9 cellular contexts compared by ENCODE assay signal in genomic region chr9:93223241-93224180, GRCh38. TPM values are rescaled to one million over a fixed set of nuclear protein-coding genes. Genes with fewer than 3 reads are reported as not detected.
DNase-seq lines count a peak whose midpoint lies in the region; ATAC-seq and TF ChIP-seq lines count a peak whose summit lies in the region.
"Had no signal": no experiment of that assay in that cellular context is flagged by ENCODE, and none has a peak within 500 bp of the region (broad histone marks: within the 10 kb centered on the region; RNA-seq: fewer than 3 reads in every experiment).

No MANE protein-coding gene starts in this region.

- H3K79me2 ChIP-seq in HCT116 (ENCODE audit: insufficient read depth, low read length) (peaks cover 14% of the 10 kb centered on the region), SK-N-SH (ENCODE audit: insufficient read depth) (no peaks in the 10 kb centered on the region)

- no peaks in the 10 kb centered on the region for H3F3A ChIP-seq in SK-N-SH (replicated peaks; ENCODE audit: insufficient read depth)

- ATAC-seq in HCT116 (peak; percentile 86), heart left ventricle (peak; percentile 70 to 77 (median 74)), HG03469 (IDR thresholded peaks at IDR 0.05; ENCODE audit: unreplicated experiment) (no peak)

- no peak for TF ChIP-seq RAD21 in HCT116 (IDR thresholded peaks at IDR 0.05; ENCODE audit: low read depth)
- no peak for TF ChIP-seq RAD21 in SK-N-SH (IDR thresholded peaks at IDR 0.05; ENCODE audit: low read length)

- BruUV-seq in HCT116 (replicated peaks; lab: Mats Ljungman, UMichigan) = no TSS peak

- TF ChIP-seq POLR2A in HCT116 (IDR thresholded peaks at IDR 0.05; ENCODE audit: borderline replicate concordance, extremely low read depth, insufficient read depth, insufficient read length) = no peak
- TF ChIP-seq POLR2A in heart left ventricle (IDR thresholded peaks at IDR 0.05) = no peak
- TF ChIP-seq POLR2A in stomach (IDR thresholded peaks at IDR 0.05) = no peak

- H3K9ac ChIP-seq in HCT116 (ENCODE audit: low read length) = peak overlapping the region; percentile 39
- no peak overlapping the region for H3K9ac ChIP-seq in SK-N-SH

- WGBS in SK-N-SH (ENCODE audit: low lambda C conversion rate) = 39% methylated on average over 11 of the region's 16 CpGs
- 32 to 45% (median 39%) methylated on average over 15 to 16 of the region's 16 CpGs for WGBS in heart left ventricle, 4 donors
- WGBS in stomach, 5 donors = 37 to 59% (median 49%) methylated on average over 11 to 16 of the region's 16 CpGs

- no peak overlapping the region for H2AFZ ChIP-seq in HCT116 (ENCODE audit: low read depth, low read length, poor library complexity, severe bottlenecking)
- no peak overlapping the region for H2AFZ ChIP-seq in SK-N-SH (ENCODE audit: low read depth)

- H3K27me3 ChIP-seq in HCT116 (ENCODE audit: insufficient read depth, low read length) (no peaks in the 10 kb centered on the region), SK-N-SH (ENCODE audit: insufficient read depth) (no peaks in the 10 kb centered on the region), heart left ventricle (peaks cover 0 to 3% (median 0%) of the 10 kb centered on the region in 9 donors), stomach (no peaks in the 10 kb centered on the region)

- H3K9me2 ChIP-seq in HCT116 (ENCODE audit: insufficient read depth) (no peaks in the 10 kb centered on the region), SK-N-SH (no peaks in the 10 kb centered on the region)

- TF ChIP-seq CTCF in HCT116 (IDR thresholded peaks at IDR 0.05 in 2 of 3, conservative IDR thresholded peaks at IDR 0.05 in 1 of 3; ENCODE audit: borderline replicate concordance in 1 of 3, insufficient read depth in 1 of 3, low read depth in 2 of 3, low read length in 2 of 3) = no peak
- no peak for TF ChIP-seq CTCF in SK-N-SH (IDR thresholded peaks at IDR 0.05)
- no peak for TF ChIP-seq CTCF in heart left ventricle (IDR thresholded peaks at IDR 0.05)
- no peak for TF ChIP-seq CTCF in stomach (IDR thresholded peaks at IDR 0.05)

- CTCF ChIA-PET in HCT116 (lab: Charles Lee) = no interaction called here
- CTCF ChIA-PET in SK-N-SH (lab: Yijun Ruan, JAX) = interaction anchor here (0.8 to 1.5 kb wide), 6 partner anchors 9 to 115 kb away, joined by 3 to 4 read pairs (median 3); no protein-coding TSS in a partner anchor

- H3K36me3 ChIP-seq in HCT116 (ENCODE audit: control insufficient read depth in 1 of 2, insufficient read depth in 2 of 2, low read length in 2 of 2) (no peaks in the 10 kb centered on the region), SK-N-SH (replicated peaks in 1 of 2; ENCODE audit: control insufficient read depth in 1 of 2, insufficient read depth in 2 of 2, low read length in 1 of 2) (no peaks in the 10 kb centered on the region), heart left ventricle (no peaks in the 10 kb centered on the region), stomach (no peaks in the 10 kb centered on the region)

- intact Hi-C loops in HCT116 (cut with micrococcal nuclease) (loop anchor here (5.0 kb wide), 1 partner anchor 49 kb away; no protein-coding TSS in a partner anchor), heart left ventricle (cut with DNase I) (loop anchor here in 1 of 10 donors (5.0 kb wide), 1 partner anchor 61 kb away; no protein-coding TSS in a partner anchor), stomach (cut with DNase I; ENCODE audit: low total_unique reads) (no loop called here)

- POLR2A ChIA-PET in HCT116 (lab: Charles Lee) = interaction anchor here (0.6 kb wide), 1 partner anchor 10 kb away, joined by 3 read pairs; no protein-coding TSS in a partner anchor
- POLR2A ChIA-PET in SK-N-SH (lab: Yijun Ruan, JAX) = no interaction called here

- H4K20me1 ChIP-seq in HCT116 (ENCODE audit: insufficient read depth) (no peaks in the 10 kb centered on the region), SK-N-SH (ENCODE audit: insufficient read depth) (no peaks in the 10 kb centered on the region)

- DNase-seq in HCT116 (ENCODE audit: low read depth, low spot score) (peak; percentile 56), SK-N-SH (peak; percentile 81), heart left ventricle (peak; percentile 21 to 72 (median 56)), stomach (no peak), ecto neural progenitor cell (ENCODE audit: low spot score) (no peak), OCI-M1 (lab: John Stamatoyannopoulos, UW) (no peak)
- DNase-seq: NCI-H187 treated with DMSO at 0.1 percent for 48 hours had no signal

- TF ChIP-seq EP300 in SK-N-SH (IDR thresholded peaks at IDR 0.05; ENCODE audit: borderline replicate concordance in 1 of 2, low read depth in 1 of 2, low read length in 1 of 2) (peak; percentile 29 to 39; a peak in 2 of 4 replicates), stomach (IDR thresholded peaks at IDR 0.05) (no peak)

- H3K4me2 ChIP-seq in HCT116 (ENCODE audit: low read length) (peak overlapping the region; percentile 88), SK-N-SH (peak overlapping the region; percentile 50; the same call in 1 of the 2 replicates)

- RAD21 ChIA-PET in HCT116 (lab: Charles Lee; ENCODE audit: low non-redundant PET in 1 of 2, low total read pairs in 2 of 2, uncharacterized antibody in 2 of 2, unreplicated experiment in 2 of 2) = no interaction called here

- H3K4me1 ChIP-seq in HCT116 (ENCODE audit: control insufficient read depth in 1 of 2, insufficient read depth in 2 of 2, low read length in 2 of 2) (peaks cover 38 to 46% of the 10 kb centered on the region in 2 experiments), SK-N-SH (ENCODE audit: control insufficient read depth in 1 of 2, insufficient read depth in 2 of 2, low read depth in 1 of 2, low read length in 1 of 2) (peaks cover 7 to 29% of the 10 kb centered on the region in 2 experiments; a peak in 2 of 4 replicates), heart left ventricle (peaks cover 0 to 88% (median 33%) of the 10 kb centered on the region in 12 donors), stomach (peaks cover 14 to 48% (median 24%) of the 10 kb centered on the region in 4 donors)

- peak overlapping the region; percentile 73 for H3K27ac ChIP-seq in HCT116 (ENCODE audit: low read depth, low read length)
- peak overlapping the region in 1 of 2 experiments; percentile 88; a peak in 2 of 4 replicates for H3K27ac ChIP-seq in SK-N-SH (ENCODE audit: low read depth in 2 of 2, low read length in 1 of 2)
- peak overlapping the region in 9 of 12 donors; percentile 9 to 68 (median 53) for H3K27ac ChIP-seq in heart left ventricle
- H3K27ac ChIP-seq in stomach = peak overlapping the region in 4 of 5 donors; percentile 11 to 52 (median 16)

- H3K4me3 ChIP-seq in HCT116 (replicated peaks in 1 of 2; ENCODE audit: low read depth in 1 of 2, low read length in 2 of 2) (peak overlapping the region in 1 of 2 experiments; percentile 47; a peak in 2 of 4 replicates), SK-N-SH (ENCODE audit: low read depth in 2 of 2, low read length in 1 of 2) (no peak overlapping the region), heart left ventricle (no peak overlapping the region), stomach (no peak overlapping the region)
- H3K4me3 ChIP-seq: lung had no signal

- no peaks in the 10 kb centered on the region for H3K9me3 ChIP-seq in HCT116 (ENCODE audit: control insufficient read depth in 1 of 2, insufficient read depth in 1 of 2, low read depth in 1 of 2, low read length in 2 of 2)
- no peaks in the 10 kb centered on the region for H3K9me3 ChIP-seq in SK-N-SH
- H3K9me3 ChIP-seq in heart left ventricle = no peaks in the 10 kb centered on the region
- no peaks in the 10 kb centered on the region for H3K9me3 ChIP-seq in stomach

TF ChIP-seq in SK-N-SH, 30 proteins besides CTCF, POLR2A, EP300 and RAD21 (continues in another document):
- TF ChIP-seq SIN3A (IDR thresholded peaks at IDR 0.05; ENCODE audit: borderline replicate concordance, low read depth, low read length) = 0 out of 2 replicates have a peak, but pooled peaks have one; percentile 25
- peak; percentile 58; the same call in 1 of the 2 replicates for TF ChIP-seq TEAD4 (IDR thresholded peaks at IDR 0.05; ENCODE audit: borderline replicate concordance, insufficient read depth)
- TF ChIP-seq NRF1 (IDR thresholded peaks at IDR 0.05; ENCODE audit: low read depth, low read length) = no peak
- peak; percentile 60 for TF ChIP-seq RXRA (IDR thresholded peaks at IDR 0.05; ENCODE audit: borderline replicate concordance, low read depth)
- peak; percentile 56 for TF ChIP-seq JUND (IDR thresholded peaks at IDR 0.05)
- no peak for TF ChIP-seq USF2 (IDR thresholded peaks at IDR 0.05; ENCODE audit: borderline replicate concordance, low read depth, low read length)
- TF ChIP-seq FOXJ3 (CRISPR knock-in tag; IDR thresholded peaks at IDR 0.05) = 0 out of 2 replicates have a peak, but pooled peaks have one; percentile 26
- peak; percentile 61 for TF ChIP-seq RCOR1 (IDR thresholded peaks at IDR 0.05; ENCODE audit: low read length)
- TF ChIP-seq MAX (IDR thresholded peaks at IDR 0.05; ENCODE audit: low read depth) = peak; percentile 56

RNA-seq across cellular contexts. Expression of gene WNK2, which starts 39.6 kb away (rescaled TPM):
- total RNA-seq in HCT116 (2021; ENCODE audit: unreplicated experiment) (24.4 TPM), heart left ventricle (100 to 1,000 TPM; 107 to 206 (median 129) TPM), stomach (100 to 1,000 TPM in 2 of 5 donors, 10 to 100 TPM in 2, 1 to 10 TPM in 1; 1.2 to 700 (median 33.5) TPM)
- polyA plus RNA-seq in HCT116 (2012) = 9.6 and 12.3 TPM in 2 replicates
- polyA plus RNA-seq in SK-N-SH (2012; rRNA removed) (0.12 and 0.36 TPM in 2 replicates), heart left ventricle (10 to 100 TPM; 29.4 to 97.5 TPM), stomach (10 to 100 TPM in 1 of 3 donors, 1 to 10 TPM in 2; 2.9 to 13.8 (median 8.8) TPM)
- 0.40 and 1.2 TPM in 2 replicates for polyA plus RNA-seq in SK-N-SH (2012; cell fraction: cytosol; rRNA removed)
- 1.8 and 5.0 TPM in 2 replicates for polyA plus RNA-seq in SK-N-SH (2012; cell fraction: nucleus; rRNA removed)

Comparison
In these comparisons a context has a peak if more than half of its experiments do, and no peak if none do; other contexts are left out.
1. DNase-seq: peak in HCT116 (single experiment), SK-N-SH (single experiment) and heart left ventricle (5 of 5); none in stomach (single experiment), ecto neural progenitor cell (single experiment) and OCI-M1 (single experiment).
2. Of the 11 proteins assayed by ChIP-seq in both SK-N-SH and HCT116: peak only in SK-N-SH: SIN3A; only in HCT116: POLR2AphosphoS5, YY1 and ZBTB33; in both: JUND and MAX; in neither: 5.